18 cellular contexts compared by ENCODE assay signal in the genomic region with DNA sequence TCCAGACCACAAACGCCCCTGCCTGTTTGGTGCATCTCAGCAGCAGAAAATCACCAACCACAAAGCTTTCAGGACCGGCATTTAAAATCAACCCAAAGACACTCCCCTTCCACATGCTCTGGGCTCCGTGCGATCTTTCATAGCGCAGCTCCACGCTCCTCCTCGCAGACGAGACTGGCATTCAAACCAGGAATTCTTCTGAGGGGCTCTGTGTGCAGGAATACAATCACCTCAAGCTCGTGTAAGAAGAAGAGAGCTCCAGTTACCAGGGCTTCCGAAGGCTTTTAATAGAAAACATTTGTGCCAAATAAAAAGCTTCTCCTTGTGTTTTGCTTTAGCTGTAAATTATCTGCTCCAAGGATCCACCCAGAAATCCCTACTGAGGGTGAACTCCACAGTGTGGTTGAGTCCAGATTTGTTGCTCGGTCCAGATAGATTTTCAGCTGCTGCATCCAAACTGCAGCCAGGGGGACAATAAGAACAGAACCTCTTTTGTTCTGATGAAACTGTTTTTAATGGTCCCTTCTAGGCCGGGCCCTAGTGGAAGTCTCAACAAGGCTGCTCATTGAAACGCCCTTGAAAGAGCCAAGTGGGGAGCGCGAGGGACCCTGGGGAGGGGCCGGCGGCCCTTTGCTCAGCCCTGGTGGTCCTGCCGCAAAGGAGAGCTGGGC. TPM values are rescaled to one million over a fixed set of nuclear protein-coding genes. Genes with fewer than 3 reads are reported as not detected.
A peak's percentile ranks its signal among the peaks of the same experiment; 100 is the strongest.
DNase-seq lines count a peak whose midpoint lies in the region; ATAC-seq and TF ChIP-seq lines count a peak whose summit lies in the region.
"Had no signal": no experiment of that assay in that cellular context is flagged by ENCODE, and none has a peak within 500 bp of the region (broad histone marks: within the 10 kb centered on the region; RNA-seq: fewer than 3 reads in every experiment).

No MANE protein-coding gene starts in this region.

- TF ChIP-seq CTCF in Caco-2 (IDR thresholded peaks at IDR 0.05; ENCODE audit: insufficient read depth in 1 of 2, low read depth in 1 of 2, low read length in 1 of 2, severe bottlenecking in 1 of 2, unreplicated experiment in 1 of 2) (peak in 1 of 2 experiments; percentile 8), hepatocyte (IDR thresholded peaks at IDR 0.05; ENCODE audit: poor library complexity) (peak; percentile 20)

- no TSS peak for BruUV-seq in Caco-2 (replicated peaks; lab: Mats Ljungman, UMichigan)

- POLR2A ChIA-PET in Caco-2 (lab: Charles Lee) = interaction anchor here (0.5 to 1.7 kb wide), 2 partner anchors 18 to 49 kb away, joined by 3 to 4 read pairs; no protein-coding TSS in a partner anchor

- CTCF ChIA-PET in Caco-2 (lab: Charles Lee) = interaction anchor here (0.9 to 2.1 kb wide), 4 partner anchors 19 to 53 kb away, joined by 3 to 10 read pairs (median 6); no protein-coding TSS in a partner anchor

- intact Hi-C loops in Caco-2 (cut with micrococcal nuclease; ENCODE audit: unreplicated experiment) = no loop called here

- H3K79me2 ChIP-seq in hepatocyte = no peaks in the 10 kb centered on the region

- H3K9me3 Mint-ChIP-seq in Caco-2 (ENCODE audit: unreplicated experiment) = no peaks in the 10 kb centered on the region
- H3K9me3 Mint-ChIP-seq: activated naive CD8-positive, alpha-beta T cell treated with anti-CD3 and anti-CD28 coated beads, Interleukin-2, amount 50 U/mL, for 24 hours; natural killer cell had no signal

- no peaks in the 10 kb centered on the region for H4K20me1 ChIP-seq in hepatocyte (ENCODE audit: insufficient read depth, poor library complexity, severe bottlenecking)

- H3K27ac Mint-ChIP-seq in Caco-2 (ENCODE audit: unreplicated experiment) = peak overlapping the region; percentile 50
- H3K27ac Mint-ChIP-seq: activated naive CD8-positive, alpha-beta T cell treated with anti-CD3 and anti-CD28 coated beads, Interleukin-2, amount 50 U/mL, for 24 hours; natural killer cell had no signal

- H3K27me3 ChIP-seq in Caco-2 (replicated peaks; ENCODE audit: control insufficient read depth, insufficient read depth, low read length) (no peaks in the 10 kb centered on the region), hepatocyte (no peaks in the 10 kb centered on the region)
- H3K27me3 ChIP-seq: sigmoid colon had no signal

- no peak overlapping the region for H3K4me3 Mint-ChIP-seq in Caco-2 (ENCODE audit: unreplicated experiment)
- H3K4me3 Mint-ChIP-seq: activated naive CD8-positive, alpha-beta T cell treated with anti-CD3 and anti-CD28 coated beads, Interleukin-2, amount 50 U/mL, for 24 hours; natural killer cell had no signal

- no peak overlapping the region for H2AFZ ChIP-seq in hepatocyte

- H3K9me2 ChIP-seq in hepatocyte (replicated peaks; ENCODE audit: insufficient read depth) = no peaks in the 10 kb centered on the region

- WGBS in hepatocyte (ENCODE audit: low lambda C conversion rate, missing lambda C conversion rate) = 45% methylated on average over 18 of the region's 18 CpGs

- H3K36me3 ChIP-seq in Caco-2 (ENCODE audit: control insufficient read depth, insufficient read depth, low read length) (no peaks in the 10 kb centered on the region), hepatocyte (replicated peaks; ENCODE audit: insufficient read depth, low read depth) (no peaks in the 10 kb centered on the region)
- H3K36me3 ChIP-seq: sigmoid colon, upper lobe of right lung had no signal

- ATAC-seq in HG03039 (IDR thresholded peaks at IDR 0.05; ENCODE audit: unreplicated experiment) = no peak
- ATAC-seq: activated naive CD8-positive, alpha-beta T cell treated with anti-CD3 and anti-CD28 coated beads, Interleukin-2, amount 50 U/mL, for 24 hours; left ventricle myocardium superior; natural killer cell; upper lobe of right lung had no signal

- H3K4me2 ChIP-seq in hepatocyte = peak overlapping the region; percentile 51

- H3K4me1 Mint-ChIP-seq in Caco-2 (ENCODE audit: low read depth, unreplicated experiment) = peaks cover 46% of the 10 kb centered on the region

- DNase-seq in Caco-2 (no peak), SW480 (ENCODE audit: low spot score) (peak; percentile 77), hepatocyte (ENCODE audit: low spot score) (peak; percentile 56), nucleus accumbens (lab: John Stamatoyannopoulos, UW) (peak in 43 of 56 donors; percentile 20 to 81 (median 49)), NCI-H69 (lab: John Stamatoyannopoulos, UW) (no peak), COR-L47 (lab: John Stamatoyannopoulos, UW) (no peak)
- DNase-seq in activated CD8-positive, alpha-beta memory T cell treated with anti-CD3 and anti-CD28 coated beads, Interleukin-2, amount 50 U/mL, for 48 hours = no peak
- DNase-seq: activated naive CD8-positive, alpha-beta T cell treated with anti-CD3 and anti-CD28 coated beads, Interleukin-2, amount 50 U/mL, for 24 hours; left ventricle myocardium superior; natural killer cell; NCI-H1105 treated with DMSO at 0.1 percent for 48 hours; NK-92 treated with Interleukin-12 subunit alpha and Interleukin-12 subunit beta, amount 100 ng/mL, for 24 hours; sigmoid colon; stimulated activated CD4-positive, alpha-beta T cell treated with anti-CD3 and anti-CD28 coated beads, Interleukin-4, amount 100 ng/mL, for 24 hours; upper lobe of right lung had no signal

- H3K4me1 ChIP-seq in Caco-2 = peaks cover 51% of the 10 kb centered on the region
- peaks cover 39% of the 10 kb centered on the region for H3K4me1 ChIP-seq in hepatocyte (ENCODE audit: insufficient read depth)
- H3K4me1 ChIP-seq: upper lobe of right lung had no signal

- H3K9me3 ChIP-seq in Caco-2 (no peaks in the 10 kb centered on the region), hepatocyte (ENCODE audit: low read depth) (no peaks in the 10 kb centered on the region)
- H3K9me3 ChIP-seq: sigmoid colon, upper lobe of right lung had no signal

- no peaks in the 10 kb centered on the region for H3K27me3 Mint-ChIP-seq in Caco-2 (ENCODE audit: insufficient read depth, unreplicated experiment)

- H3K36me3 Mint-ChIP-seq in Caco-2 (ENCODE audit: insufficient read depth, unreplicated experiment) = peaks cover 4% of the 10 kb centered on the region
- H3K36me3 Mint-ChIP-seq: natural killer cell had no signal

- H3K27ac ChIP-seq in hepatocyte = peak overlapping the region; percentile 84
- H3K27ac ChIP-seq: sigmoid colon, upper lobe of right lung had no signal

- H3K4me3 ChIP-seq in Caco-2 (ENCODE audit: low read depth, low read length) (no peak overlapping the region), hepatocyte (no peak overlapping the region)
- H3K4me3 ChIP-seq: sigmoid colon, upper lobe of right lung had no signal

RNA-seq across cellular contexts. Expression of a gene that starts 16.4 kb away (rescaled TPM):
- total RNA-seq in Caco-2 (2022) (266 and 317 TPM in 2 replicates), hepatocyte (12.8 and 14.8 TPM in 2 replicates)
- 9.1 and 11.4 TPM in 2 replicates for polyA plus RNA-seq in hepatocyte
- total RNA-seq: natural killer cell had no signal

RNA-seq across cellular contexts. Expression of a gene that starts 46.8 kb away (rescaled TPM):
- total RNA-seq in Caco-2 (2022) (not detected in 2 replicates), hepatocyte (not detected in 2 replicates)
- polyA plus RNA-seq in hepatocyte = not detected in 2 replicates
- total RNA-seq: epithelial cell of proximal tubule, H4, left ventricle myocardium superior, natural killer cell, sigmoid colon, upper lobe of right lung had no signal
- polyA plus RNA-seq: sigmoid colon had no signal

Comparison
In these comparisons a context has a peak if more than half of its experiments do, and no peak if none do; other contexts are left out.
1. DNase-seq: peak in SW480 (single experiment), hepatocyte (single experiment) and nucleus accumbens (43 of 56); none in Caco-2 (0 of 2), activated CD8-positive, alpha-beta memory T cell treated with anti-CD3 and anti-CD28 coated beads, Interleukin-2, amount 50 U/mL, for 48 hours (single experiment), NCI-H69 (single experiment) and COR-L47 (single experiment).
2. RNA of a gene that starts 16.4 kb away (total RNA-seq): 266 to 317 TPM in Caco-2; 12.8 to 14.8 TPM in hepatocyte; every median in the first group is over 10 times any median in the second.